8 cellular contexts compared by ENCODE assay signal in genomic region chr17:42548070-42548837, GRCh38. TPM values are rescaled to one million over a fixed set of nuclear protein-coding genes. Genes with fewer than 3 reads are reported as not detected.
DNase-seq lines count a peak whose midpoint lies in the region; ATAC-seq and TF ChIP-seq lines count a peak whose summit lies in the region.

No MANE protein-coding gene starts in this region.

- no peak overlapping the region for H2BK5ac ChIP-seq in neuronal stem cell (ENCODE audit: low read length)

- no peak overlapping the region for H3K14ac ChIP-seq in neuronal stem cell (ENCODE audit: low read length)

- H3K9ac ChIP-seq in endodermal cell (ENCODE audit: extremely low read depth, low read length, poor library complexity, severe bottlenecking) (peak overlapping the region; percentile 20), neuronal stem cell (ENCODE audit: low read depth, low read length, poor library complexity) (peak overlapping the region; percentile 97)

- peak overlapping the region; percentile 73 for H3K4me2 ChIP-seq in neuronal stem cell (ENCODE audit: insufficient read depth, low read length, poor library complexity, severe bottlenecking)

- H3K9me3 ChIP-seq in endodermal cell (ENCODE audit: control insufficient read depth, low read length) (no peaks in the 10 kb centered on the region), neuronal stem cell (replicated peaks in 1 of 2; ENCODE audit: control insufficient read depth in 2 of 2, insufficient read depth in 1 of 2, low read depth in 1 of 2, low read length in 2 of 2) (no peaks in the 10 kb centered on the region), upper lobe of right lung (no peaks in the 10 kb centered on the region)

- H3K27me3 Mint-ChIP-seq in activated CD4-positive, alpha-beta memory T cell treated with anti-CD3 and anti-CD28 coated beads, Interleukin-2, amount 10 ng/mL, durations not matched to agents 7 days and 5 days: no peaks in the 10 kb centered on the region
- H3K27me3 Mint-ChIP-seq in endodermal cell (ENCODE audit: insufficient read depth): no peaks in the 10 kb centered on the region

- peak overlapping the region; percentile 98 for H3K23ac ChIP-seq in neuronal stem cell (ENCODE audit: low read depth, low read length, poor library complexity)

- H3K79me1 ChIP-seq in neuronal stem cell (ENCODE audit: low read depth, low read length): peaks cover 3% of the 10 kb centered on the region

- peak overlapping the region; percentile 62 for H3K4me3 ChIP-seq in endodermal cell (ENCODE audit: low read length)
- H3K4me3 ChIP-seq in neuronal stem cell (ENCODE audit: low read length in 2 of 2): peak overlapping the region in 1 of 2 donors; percentile 78
- peak overlapping the region; percentile 36 for H3K4me3 ChIP-seq in upper lobe of right lung

- intact Hi-C loops in Right ventricle myocardium inferior (cut with DNase I): no loop called here
- intact Hi-C loops in cardiac septum (cut with DNase I): no loop called here
- intact Hi-C loops in upper lobe of right lung (cut with DNase I): no loop called here
- intact Hi-C loops in head of caudate nucleus (cut with DNase I): no loop called here

- TF ChIP-seq CTCF in endodermal cell (conservative IDR thresholded peaks at IDR 0.05) (peak; percentile 82), upper lobe of right lung (IDR thresholded peaks at IDR 0.05) (peak; percentile 42)

- no peak overlapping the region for H3K4me3 Mint-ChIP-seq in activated CD4-positive, alpha-beta memory T cell treated with anti-CD3 and anti-CD28 coated beads, Interleukin-2, amount 10 ng/mL, durations not matched to agents 7 days and 5 days
- H3K4me3 Mint-ChIP-seq in endodermal cell: peak overlapping the region; percentile 45

- peak overlapping the region; percentile 96 for H2AK5ac ChIP-seq in neuronal stem cell (ENCODE audit: low read depth, low read length)

- no peaks in the 10 kb centered on the region for H3K36me3 Mint-ChIP-seq in activated CD4-positive, alpha-beta memory T cell treated with anti-CD3 and anti-CD28 coated beads, Interleukin-2, amount 10 ng/mL, durations not matched to agents 7 days and 5 days (ENCODE audit: low read depth)
- H3K36me3 Mint-ChIP-seq in endodermal cell (ENCODE audit: low read depth): peaks cover 9% of the 10 kb centered on the region

- H3K9me3 Mint-ChIP-seq in activated CD4-positive, alpha-beta memory T cell treated with anti-CD3 and anti-CD28 coated beads, Interleukin-2, amount 10 ng/mL, durations not matched to agents 7 days and 5 days: no peaks in the 10 kb centered on the region
- no peaks in the 10 kb centered on the region for H3K9me3 Mint-ChIP-seq in endodermal cell

- H3K36me3 ChIP-seq in endodermal cell (ENCODE audit: control insufficient read depth, insufficient read depth, low read length) (no peaks in the 10 kb centered on the region), neuronal stem cell (replicated peaks in 1 of 2; ENCODE audit: control insufficient read depth in 2 of 2, insufficient read depth in 2 of 2, low read length in 2 of 2) (peaks cover 7 to 19% of the 10 kb centered on the region in 2 donors), upper lobe of right lung (peaks cover under 1% of the 10 kb centered on the region)

- CTCF ChIA-PET in activated CD4-positive, alpha-beta memory T cell treated with anti-CD3 and anti-CD28 coated beads, Interleukin-2, amount 10 ng/mL, durations not matched to agents 7 days and 5 days (lab: Charles Lee): interaction anchor here (0.9 to 2.6 kb wide), 7 partner anchors 10 to 215 kb away, joined by 3 to 19 read pairs (median 5); partner anchors contain the start of gene NAGLU

- H2BK12ac ChIP-seq in neuronal stem cell (ENCODE audit: low read length): no peak overlapping the region

- H2BK120ac ChIP-seq in neuronal stem cell (ENCODE audit: low read depth, low read length): peak overlapping the region; percentile 83

- H3K27ac ChIP-seq in endodermal cell (ENCODE audit: low read depth, low read length): peak overlapping the region; percentile 18
- H3K27ac ChIP-seq in neuronal stem cell (replicated peaks; ENCODE audit: low read length): peak overlapping the region; percentile 87
- H3K27ac ChIP-seq in upper lobe of right lung: no peak overlapping the region

- H3K4me1 ChIP-seq in endodermal cell (ENCODE audit: control insufficient read depth, insufficient read depth, low read length) (no peaks in the 10 kb centered on the region), neuronal stem cell (ENCODE audit: control insufficient read depth in 2 of 2, insufficient read depth in 1 of 2, low read depth in 1 of 2, low read length in 2 of 2) (peaks cover 0 to 5% of the 10 kb centered on the region in 2 donors), upper lobe of right lung (peaks cover 6% of the 10 kb centered on the region)

- peak overlapping the region; percentile 89 for H2BK15ac ChIP-seq in neuronal stem cell (ENCODE audit: low read length)

- H3K18ac ChIP-seq in neuronal stem cell (ENCODE audit: low read length): peak overlapping the region; percentile 99

- H3K4ac ChIP-seq in neuronal stem cell (ENCODE audit: low read length): no peak overlapping the region

- no peak overlapping the region for H2AFZ ChIP-seq in neuronal stem cell (ENCODE audit: low read length)

- no peak overlapping the region for H4K91ac ChIP-seq in neuronal stem cell (ENCODE audit: low read depth, low read length, poor library complexity)

- no peak overlapping the region for H3K27ac Mint-ChIP-seq in activated CD4-positive, alpha-beta memory T cell treated with anti-CD3 and anti-CD28 coated beads, Interleukin-2, amount 10 ng/mL, durations not matched to agents 7 days and 5 days
- no peak overlapping the region for H3K27ac Mint-ChIP-seq in endodermal cell

- H4K8ac ChIP-seq in neuronal stem cell (ENCODE audit: low read depth, low read length): peak overlapping the region; percentile 92

- H3K27me3 ChIP-seq in endodermal cell (ENCODE audit: control insufficient read depth, insufficient read depth, low read length, poor library complexity, severe bottlenecking): no peaks in the 10 kb centered on the region
- no peaks in the 10 kb centered on the region for H3K27me3 ChIP-seq in neuronal stem cell (ENCODE audit: control insufficient read depth in 3 of 3, insufficient read depth in 3 of 3, low read depth in 1 of 3, low read length in 3 of 3)
- H3K27me3 ChIP-seq in upper lobe of right lung: no peaks in the 10 kb centered on the region

- ATAC-seq in Right ventricle myocardium inferior (peak; percentile 48), upper lobe of right lung (peak; percentile 92)

- whole genome bisulfite sequencing in endodermal cell (ENCODE audit: insufficient coverage in 1 of 2, insufficient read length in 1 of 2), 2 experiments: 11 to 25% methylated on average over 42 to 74 of the region's 74 CpGs
- WGBS in neuronal stem cell (ENCODE audit: extremely low coverage in 2 of 2, insufficient read length in 2 of 2, insufficient replicate concordance in 1 of 2), 2 donors: no CpG with 5 or more reads among the region's 74 CpGs

- peaks cover 10% of the 10 kb centered on the region for H3K4me1 Mint-ChIP-seq in activated CD4-positive, alpha-beta memory T cell treated with anti-CD3 and anti-CD28 coated beads, Interleukin-2, amount 10 ng/mL, durations not matched to agents 7 days and 5 days
- H3K4me1 Mint-ChIP-seq in endodermal cell: peaks cover 10% of the 10 kb centered on the region

- DNase-seq in Right ventricle myocardium inferior (ENCODE audit: missing footprints): peak; percentile 82
- DNase-seq in cardiac septum (ENCODE audit: low spot score): no peak
- DNase-seq in NCI-H187 (lab: John Stamatoyannopoulos, UW): peak; percentile 37 to 78
- DNase-seq in activated CD4-positive, alpha-beta memory T cell treated with anti-CD3 and anti-CD28 coated beads, Interleukin-2, amount 10 ng/mL, durations not matched to agents 7 days and 5 days: peak; percentile 80
- peak; percentile 100 for DNase-seq in endodermal cell
- peak; percentile 71 for DNase-seq in neuronal stem cell (ENCODE audit: low spot score)
- peak; percentile 93 for DNase-seq in upper lobe of right lung
- no peak for DNase-seq in head of caudate nucleus

- POLR2A ChIA-PET in activated CD4-positive, alpha-beta memory T cell treated with anti-CD3 and anti-CD28 coated beads, Interleukin-2, amount 10 ng/mL, durations not matched to agents 7 days and 5 days (lab: Charles Lee): interaction anchor here (0.6 to 3.3 kb wide), 7 partner anchors 10 to 245 kb away, joined by 3 to 17 read pairs (median 4); partner anchors contain the start of genes MLX and NAGLU

RNA-seq across cellular contexts. Expression of gene HSD17B1, which starts 4.5 kb away (rescaled TPM):
- 1.4 TPM for total RNA-seq in Right ventricle myocardium inferior
- total RNA-seq in cardiac septum: 0.83 TPM
- under 1 TPM; 0.73 to 0.76 TPM for total RNA-seq in activated CD4-positive, alpha-beta memory T cell treated with anti-CD3 and anti-CD28 coated beads, Interleukin-2, amount 10 ng/mL, durations not matched to agents 7 days and 5 days
- total RNA-seq in endodermal cell: 1 to 10 TPM; 2.4 to 2.8 TPM
- polyA plus RNA-seq in endodermal cell (2013, experiment 1 of 2): 2.1 TPM
- polyA plus RNA-seq in endodermal cell (2013, experiment 2 of 2): 1.2 TPM
- 1.6 TPM for polyA plus RNA-seq in neuronal stem cell (2013, experiment 1 of 2)
- polyA plus RNA-seq in neuronal stem cell (2013, experiment 2 of 2): 1.8 TPM
- total RNA-seq in upper lobe of right lung: 1.4 TPM

RNA-seq across cellular contexts. Expression of gene NAGLU, which starts 12.2 kb away (rescaled TPM):
- total RNA-seq in Right ventricle myocardium inferior (8.6 TPM), cardiac septum (12.1 TPM), endodermal cell (10 to 100 TPM; 29.1 to 31.5 TPM), upper lobe of right lung (46.9 TPM)
- total RNA-seq in activated CD4-positive, alpha-beta memory T cell treated with anti-CD3 and anti-CD28 coated beads, Interleukin-2, amount 10 ng/mL, durations not matched to agents 7 days and 5 days: 10 to 100 TPM; 15.9 to 17.5 TPM
- 15.7 TPM for polyA plus RNA-seq in endodermal cell (2013, experiment 1 of 2)
- 13.6 TPM for polyA plus RNA-seq in endodermal cell (2013, experiment 2 of 2)
- polyA plus RNA-seq in neuronal stem cell (2013, experiment 1 of 2): 6.6 TPM
- polyA plus RNA-seq in neuronal stem cell (2013, experiment 2 of 2): 6.4 TPM

RNA-seq across cellular contexts. Expression of gene COASY, which starts 13.7 kb away (rescaled TPM):
- total RNA-seq in Right ventricle myocardium inferior: 45.6 TPM
- 33.4 TPM for total RNA-seq in cardiac septum
- 10 to 100 TPM; 80.1 to 84.3 TPM for total RNA-seq in activated CD4-positive, alpha-beta memory T cell treated with anti-CD3 and anti-CD28 coated beads, Interleukin-2, amount 10 ng/mL, durations not matched to agents 7 days and 5 days
- 10 to 100 TPM; 97.7 to 99.4 TPM for total RNA-seq in endodermal cell
- 75.8 TPM for polyA plus RNA-seq in endodermal cell (2013, experiment 1 of 2)
- 59.8 TPM for polyA plus RNA-seq in endodermal cell (2013, experiment 2 of 2)
- polyA plus RNA-seq in neuronal stem cell (2013, experiment 1 of 2): 74.9 TPM
- 76.5 TPM for polyA plus RNA-seq in neuronal stem cell (2013, experiment 2 of 2)
- total RNA-seq in upper lobe of right lung: 63.3 TPM

RNA-seq across cellular contexts. Expression of gene MLX, which starts 18.6 kb away (rescaled TPM):
- total RNA-seq in Right ventricle myocardium inferior (65.9 TPM), cardiac septum (43.1 TPM), endodermal cell (10 to 100 TPM; 37.1 to 38.5 TPM), upper lobe of right lung (61.3 TPM)
- total RNA-seq in activated CD4-positive, alpha-beta memory T cell treated with anti-CD3 and anti-CD28 coated beads, Interleukin-2, amount 10 ng/mL, durations not matched to agents 7 days and 5 days: 10 to 100 TPM; 52.2 to 53.8 TPM
- 38.7 TPM for polyA plus RNA-seq in endodermal cell (2013, experiment 1 of 2)
- 34.2 TPM for polyA plus RNA-seq in endodermal cell (2013, experiment 2 of 2)
- 25.1 TPM for polyA plus RNA-seq in neuronal stem cell (2013, experiment 1 of 2)
- 25.5 TPM for polyA plus RNA-seq in neuronal stem cell (2013, experiment 2 of 2)

RNA-seq across cellular contexts. Expression of gene PSMC3IP, which starts 29.3 kb away (rescaled TPM):
- total RNA-seq in Right ventricle myocardium inferior (3.4 TPM), cardiac septum (1.8 TPM), endodermal cell (10 to 100 TPM; 27.8 to 38.6 TPM), upper lobe of right lung (4.2 TPM)
- total RNA-seq in activated CD4-positive, alpha-beta memory T cell treated with anti-CD3 and anti-CD28 coated beads, Interleukin-2, amount 10 ng/mL, durations not matched to agents 7 days and 5 days: 10 to 100 TPM; 14.7 to 16.1 TPM
- polyA plus RNA-seq in endodermal cell (2013, experiment 1 of 2): 29.5 TPM
- 27.7 TPM for polyA plus RNA-seq in endodermal cell (2013, experiment 2 of 2)
- 27.2 TPM for polyA plus RNA-seq in neuronal stem cell (2013, experiment 1 of 2)
- 27.4 TPM for polyA plus RNA-seq in neuronal stem cell (2013, experiment 2 of 2)

Comparison
In these comparisons a context has a peak if more than half of its experiments do, and no peak if none do; other contexts are left out.
1. DNase-seq: peak in Right ventricle myocardium inferior (single experiment), NCI-H187 (2 of 2), activated CD4-positive, alpha-beta memory T cell treated with anti-CD3 and anti-CD28 coated beads, Interleukin-2, amount 10 ng/mL, durations not matched to agents 7 days and 5 days (single experiment), endodermal cell (single experiment), neuronal stem cell (single experiment) and upper lobe of right lung (single experiment); none in cardiac septum (single experiment) and head of caudate nucleus (0 of 42).